In the genomic region with DNA sequence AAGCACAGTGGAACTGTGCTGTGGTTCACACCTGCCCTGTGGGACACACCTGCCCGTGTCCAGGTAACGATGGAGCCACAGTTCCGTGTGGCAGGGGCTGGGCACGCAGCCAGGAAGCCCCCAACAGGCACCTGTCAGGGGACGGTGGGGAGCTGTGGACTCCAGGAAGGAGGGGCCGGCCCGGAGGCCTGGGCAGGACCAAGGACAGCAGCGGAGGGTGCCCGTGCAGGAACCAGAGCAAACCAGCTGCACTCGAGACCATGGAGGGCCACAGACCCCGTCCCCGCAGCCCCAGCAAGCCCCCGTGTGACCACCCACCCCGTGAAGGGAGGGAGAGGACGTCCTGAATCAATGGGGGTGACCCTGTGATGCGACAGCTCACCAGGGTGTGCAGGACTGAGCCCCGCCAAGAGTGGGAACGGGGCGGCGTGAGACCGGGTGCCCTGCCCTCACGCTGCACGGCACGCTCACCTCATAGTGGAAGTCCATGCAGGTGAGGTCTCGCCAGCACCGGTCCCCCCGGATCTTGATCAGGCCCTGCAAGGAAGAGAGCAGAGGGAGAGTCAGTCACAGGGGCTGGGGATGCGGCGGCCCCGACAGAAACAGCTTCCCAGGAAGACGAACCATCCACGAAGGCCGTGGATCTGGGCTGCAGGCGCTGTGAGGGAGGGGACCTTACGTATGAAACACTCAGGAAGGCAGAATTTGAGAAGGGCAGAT, we compare ENCODE assay signal across 1 cellular context.
TF ChIP-seq lines count a peak whose summit lies in the region.

No MANE protein-coding gene starts in this region.

TF ChIP-seq in HepG2, 621 proteins besides CTCF, POLR2A, EP300 and RAD21 (continued from another document):
- TF ChIP-seq RXRA (CRISPR knock-in tag; IDR thresholded peaks at IDR 0.05) (no peak), ZFP82 (CRISPR knock-in tag; IDR thresholded peaks at IDR 0.05; ENCODE audit: borderline replicate concordance) (no peak), SAFB2 (CRISPR knock-in tag; IDR thresholded peaks at IDR 0.05; ENCODE audit: borderline replicate concordance, low read depth) (no peak), PCBP2 (optimal IDR thresholded peaks at IDR 0.05; ENCODE audit: low read depth, low read length, poor library complexity, severe bottlenecking) (no peak), MTA3 (CRISPR knock-in tag; IDR thresholded peaks at IDR 0.05) (no peak), ZNF432 (CRISPR knock-in tag; IDR thresholded peaks at IDR 0.05; ENCODE audit: borderline replicate concordance) (no peak), ZMAT3 (CRISPR knock-in tag; conservative IDR thresholded peaks at IDR 0.05) (no peak)
- TF ChIP-seq, protein P1, sequence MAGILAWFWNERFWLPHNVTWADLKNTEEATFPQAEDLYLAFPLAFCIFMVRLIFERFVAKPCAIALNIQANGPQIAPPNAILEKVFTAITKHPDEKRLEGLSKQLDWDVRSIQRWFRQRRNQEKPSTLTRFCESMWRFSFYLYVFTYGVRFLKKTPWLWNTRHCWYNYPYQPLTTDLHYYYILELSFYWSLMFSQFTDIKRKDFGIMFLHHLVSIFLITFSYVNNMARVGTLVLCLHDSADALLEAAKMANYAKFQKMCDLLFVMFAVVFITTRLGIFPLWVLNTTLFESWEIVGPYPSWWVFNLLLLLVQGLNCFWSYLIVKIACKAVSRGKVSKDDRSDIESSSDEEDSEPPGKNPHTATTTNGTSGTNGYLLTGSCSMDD (CRISPR knock-in tag; IDR thresholded peaks at IDR 0.05) = no peak
- TF ChIP-seq, protein P2, sequence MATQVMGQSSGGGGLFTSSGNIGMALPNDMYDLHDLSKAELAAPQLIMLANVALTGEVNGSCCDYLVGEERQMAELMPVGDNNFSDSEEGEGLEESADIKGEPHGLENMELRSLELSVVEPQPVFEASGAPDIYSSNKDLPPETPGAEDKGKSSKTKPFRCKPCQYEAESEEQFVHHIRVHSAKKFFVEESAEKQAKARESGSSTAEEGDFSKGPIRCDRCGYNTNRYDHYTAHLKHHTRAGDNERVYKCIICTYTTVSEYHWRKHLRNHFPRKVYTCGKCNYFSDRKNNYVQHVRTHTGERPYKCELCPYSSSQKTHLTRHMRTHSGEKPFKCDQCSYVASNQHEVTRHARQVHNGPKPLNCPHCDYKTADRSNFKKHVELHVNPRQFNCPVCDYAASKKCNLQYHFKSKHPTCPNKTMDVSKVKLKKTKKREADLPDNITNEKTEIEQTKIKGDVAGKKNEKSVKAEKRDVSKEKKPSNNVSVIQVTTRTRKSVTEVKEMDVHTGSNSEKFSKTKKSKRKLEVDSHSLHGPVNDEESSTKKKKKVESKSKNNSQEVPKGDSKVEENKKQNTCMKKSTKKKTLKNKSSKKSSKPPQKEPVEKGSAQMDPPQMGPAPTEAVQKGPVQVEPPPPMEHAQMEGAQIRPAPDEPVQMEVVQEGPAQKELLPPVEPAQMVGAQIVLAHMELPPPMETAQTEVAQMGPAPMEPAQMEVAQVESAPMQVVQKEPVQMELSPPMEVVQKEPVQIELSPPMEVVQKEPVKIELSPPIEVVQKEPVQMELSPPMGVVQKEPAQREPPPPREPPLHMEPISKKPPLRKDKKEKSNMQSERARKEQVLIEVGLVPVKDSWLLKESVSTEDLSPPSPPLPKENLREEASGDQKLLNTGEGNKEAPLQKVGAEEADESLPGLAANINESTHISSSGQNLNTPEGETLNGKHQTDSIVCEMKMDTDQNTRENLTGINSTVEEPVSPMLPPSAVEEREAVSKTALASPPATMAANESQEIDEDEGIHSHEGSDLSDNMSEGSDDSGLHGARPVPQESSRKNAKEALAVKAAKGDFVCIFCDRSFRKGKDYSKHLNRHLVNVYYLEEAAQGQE (IDR thresholded peaks at IDR 0.05; ENCODE audit: borderline replicate concordance in 1 of 2, low read depth in 1 of 2, low read length in 2 of 2) = peak; percentile 70 to 89
- TF ChIP-seq, protein P3, sequence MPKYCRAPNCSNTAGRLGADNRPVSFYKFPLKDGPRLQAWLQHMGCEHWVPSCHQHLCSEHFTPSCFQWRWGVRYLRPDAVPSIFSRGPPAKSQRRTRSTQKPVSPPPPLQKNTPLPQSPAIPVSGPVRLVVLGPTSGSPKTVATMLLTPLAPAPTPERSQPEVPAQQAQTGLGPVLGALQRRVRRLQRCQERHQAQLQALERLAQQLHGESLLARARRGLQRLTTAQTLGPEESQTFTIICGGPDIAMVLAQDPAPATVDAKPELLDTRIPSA (CRISPR knock-in tag; IDR thresholded peaks at IDR 0.05; ENCODE audit: borderline replicate concordance) = no peak
TF ChIP-seq in HepG2: peak in this region for 2.
